Comparison of ENCODE assay signal across 8 cellular contexts in genomic region chr5:72611111-72611724, GRCh38.
DNase-seq lines count a peak whose midpoint lies in the region; ATAC-seq and TF ChIP-seq lines count a peak whose summit lies in the region.

No MANE protein-coding gene starts in this region.

- no peaks in the 10 kb centered on the region for H3F3A ChIP-seq in MM.1S (ENCODE audit: insufficient read depth, low read length)

- no peak overlapping the region for H3K4me2 ChIP-seq in MM.1S (ENCODE audit: low read depth, low read length)

- no peak overlapping the region for H3K9ac ChIP-seq in MM.1S (ENCODE audit: low read length)

- no peaks in the 10 kb centered on the region for H3K9me2 ChIP-seq in MM.1S (replicated peaks; ENCODE audit: insufficient read depth, low read length)

- H3K27ac Mint-ChIP-seq in activated naive CD8-positive, alpha-beta T cell treated with anti-CD3 and anti-CD28 coated beads for 36 hours = no peak overlapping the region

- no peaks in the 10 kb centered on the region for H3K79me2 ChIP-seq in MM.1S (ENCODE audit: low read length)

- ATAC-seq in GM19372 (IDR thresholded peaks at IDR 0.05; ENCODE audit: low read depth, unreplicated experiment) (peak; percentile 57), Right ventricle myocardium superior (ENCODE audit: poor library complexity) (peak; percentile 99)

- H3K36me3 Mint-ChIP-seq in activated naive CD8-positive, alpha-beta T cell treated with anti-CD3 and anti-CD28 coated beads for 36 hours = no peaks in the 10 kb centered on the region

- no peak overlapping the region for H3K4me3 Mint-ChIP-seq in activated naive CD8-positive, alpha-beta T cell treated with anti-CD3 and anti-CD28 coated beads for 36 hours

- no peak overlapping the region for H3K4me3 ChIP-seq in MM.1S (ENCODE audit: low read length)

- no peaks in the 10 kb centered on the region for H4K20me1 ChIP-seq in MM.1S (ENCODE audit: insufficient read depth, low read length)

- POLR2A ChIA-PET in RWPE1 (lab: Yijun Ruan, JAX; ENCODE audit: low non-redundant PET) = no interaction called here

- H3K27me3 Mint-ChIP-seq in activated naive CD8-positive, alpha-beta T cell treated with anti-CD3 and anti-CD28 coated beads for 36 hours = peaks cover 20% of the 10 kb centered on the region

- no peaks in the 10 kb centered on the region for H3K9me3 Mint-ChIP-seq in activated naive CD8-positive, alpha-beta T cell treated with anti-CD3 and anti-CD28 coated beads for 36 hours

- intact Hi-C loops in Right ventricle myocardium superior (cut with DNase I) (loop anchor here (5.0 kb wide), 1 partner anchor 206 kb away; the partner anchor contains the start of gene TNPO1), posterior cingulate gyrus (cut with DNase I) (loop anchor here (2.0 to 10.0 kb wide), 3 partner anchors 206 to 344 kb away; partner anchors contain the start of genes FCHO2 and TNPO1)

- no peak overlapping the region for H3K27ac ChIP-seq in MM.1S (ENCODE audit: low read length)
- no peak overlapping the region for H3K27ac ChIP-seq in RWPE1

- peak; percentile 84 for DNase-seq in AG20443 (ENCODE audit: low spot score)
- peak; percentile 51 for DNase-seq in MM.1S
- peak; percentile 79 for DNase-seq in RWPE1 (ENCODE audit: low spot score)
- peak; percentile 46 for DNase-seq in activated naive CD8-positive, alpha-beta T cell treated with anti-CD3 and anti-CD28 coated beads for 36 hours
- DNase-seq in Right ventricle myocardium superior = peak; percentile 84
- peak; percentile 72 to 98 (median 82) for DNase-seq in posterior cingulate gyrus
- DNase-seq in NK-92 (lab: John Stamatoyannopoulos, UW; ENCODE audit: unreplicated experiment) = no peak

- no peaks in the 10 kb centered on the region for H3K9me3 ChIP-seq in MM.1S (replicated peaks; ENCODE audit: insufficient read depth, low read length)

- no peaks in the 10 kb centered on the region for H3K36me3 ChIP-seq in MM.1S (replicated peaks; ENCODE audit: insufficient read depth, low read length)

- H2AFZ ChIP-seq in MM.1S (ENCODE audit: low read length) = 0 out of 2 replicates have a peak overlapping the region, but pooled peaks have one; percentile 3

- no peaks in the 10 kb centered on the region for H3K4me1 Mint-ChIP-seq in activated naive CD8-positive, alpha-beta T cell treated with anti-CD3 and anti-CD28 coated beads for 36 hours

- CTCF ChIA-PET in RWPE1 (lab: Yijun Ruan, JAX) = interaction anchor here (0.5 to 2.1 kb wide), 20 partner anchors 8 to 556 kb away, joined by 3 to 11 read pairs (median 3); partner anchors contain the start of gene TNPO1

- H3K27me3 ChIP-seq in MM.1S (replicated peaks; ENCODE audit: insufficient read depth, low read length) = no peaks in the 10 kb centered on the region

- TF ChIP-seq CTCF in MM.1S (IDR thresholded peaks at IDR 0.05; ENCODE audit: low read length) (peak; percentile 84), RWPE1 (conservative IDR thresholded peaks at IDR 0.05; ENCODE audit: low read depth) (peak; percentile 87)

- H3K4me1 ChIP-seq in MM.1S (ENCODE audit: low read length) = no peaks in the 10 kb centered on the region
